8 cellular contexts compared by ENCODE assay signal in the genomic region with DNA sequence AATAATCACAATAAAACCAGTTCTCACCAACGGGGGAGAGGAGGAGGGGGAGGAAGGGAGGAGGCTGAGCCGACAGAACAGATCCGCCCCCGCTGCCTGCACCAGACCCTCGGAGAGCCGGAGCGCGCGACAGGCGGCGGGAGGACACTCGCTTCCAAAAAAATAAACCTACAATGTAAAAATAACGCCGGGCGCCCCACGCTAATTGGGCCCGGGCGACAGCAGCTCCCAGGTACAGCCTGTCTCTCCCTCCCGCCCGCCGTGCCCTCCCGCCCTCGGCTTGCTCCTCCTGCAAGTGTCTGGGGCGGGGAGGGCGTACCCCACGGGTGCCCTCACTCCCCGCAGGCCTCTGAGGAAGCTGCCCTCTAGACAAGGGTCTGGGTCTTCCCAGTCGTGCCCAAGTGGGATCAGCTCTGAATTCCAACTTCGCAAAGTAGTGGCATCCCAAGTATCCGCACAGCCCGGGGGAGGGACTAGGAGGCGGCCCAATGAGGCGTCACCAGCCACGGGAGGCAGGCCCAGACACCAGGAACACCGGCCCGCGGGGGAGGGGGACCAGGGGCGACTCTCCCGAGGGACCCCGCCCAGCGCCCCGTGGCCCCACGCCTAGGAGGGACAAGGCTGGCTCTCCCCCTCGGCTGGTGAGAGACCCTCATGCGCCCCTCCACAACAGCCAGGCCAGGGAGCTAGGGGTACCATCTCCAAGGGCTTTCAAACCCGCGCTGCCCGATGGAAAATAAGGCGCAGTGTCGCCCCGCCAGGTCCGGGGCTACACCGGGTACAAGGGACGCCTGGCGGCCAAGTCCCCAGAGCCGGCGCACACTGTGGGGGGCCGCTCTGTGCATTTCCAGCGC. TPM values are rescaled to one million over a fixed set of nuclear protein-coding genes. Genes with fewer than 3 reads are reported as not detected.
DNase-seq lines count a peak whose midpoint lies in the region; ATAC-seq and TF ChIP-seq lines count a peak whose summit lies in the region.

No MANE protein-coding gene starts in this region.

- H3K4me1 Mint-ChIP-seq in activated naive CD8-positive, alpha-beta T cell treated with anti-CD3 and anti-CD28 coated beads, Interleukin-2, amount 10 ng/mL, durations not matched to agents 7 days and 5 days = peaks cover 10% of the 10 kb centered on the region
- H3K4me1 Mint-ChIP-seq in osteocyte (ENCODE audit: unreplicated experiment) = peaks cover 57% of the 10 kb centered on the region

- peak; percentile 53 for TF ChIP-seq POLR2A in transverse colon (IDR thresholded peaks at IDR 0.05)

- peak overlapping the region; percentile 83 for H3K27ac Mint-ChIP-seq in activated naive CD8-positive, alpha-beta T cell treated with anti-CD3 and anti-CD28 coated beads, Interleukin-2, amount 10 ng/mL, durations not matched to agents 7 days and 5 days
- peak overlapping the region; percentile 77 for H3K27ac Mint-ChIP-seq in osteocyte (ENCODE audit: unreplicated experiment)

- peak; percentile 89 for DNase-seq in Daoy (ENCODE audit: low read depth)
- peak; percentile 79 for DNase-seq in activated naive CD8-positive, alpha-beta T cell treated with anti-CD3 and anti-CD28 coated beads, Interleukin-2, amount 10 ng/mL, durations not matched to agents 7 days and 5 days
- DNase-seq in Right ventricle myocardium inferior (ENCODE audit: missing footprints) = peak; percentile 93
- DNase-seq in osteocyte (ENCODE audit: extremely low spot score, unreplicated experiment) = peak; percentile 91
- DNase-seq in transverse colon = peak; percentile 89

- peak overlapping the region; percentile 87 for H3K27ac ChIP-seq in KMS-11
- H3K27ac ChIP-seq in transverse colon = peak overlapping the region; percentile 96 to 100 (median 99)

- peak overlapping the region; percentile 93 for H3K9ac ChIP-seq in KMS-11

- H3K4me2 ChIP-seq in KMS-11 = peak overlapping the region; percentile 59

- POLR2A ChIA-PET in activated naive CD8-positive, alpha-beta T cell treated with anti-CD3 and anti-CD28 coated beads, Interleukin-2, amount 10 ng/mL, durations not matched to agents 7 days and 5 days (lab: Charles Lee) = interaction anchor here (0.6 to 1.4 kb wide), 5 partner anchors 11 to 348 kb away, joined by 3 to 6 read pairs (median 3); partner anchors contain the start of gene UBC

- H3K9me3 Mint-ChIP-seq in activated naive CD8-positive, alpha-beta T cell treated with anti-CD3 and anti-CD28 coated beads, Interleukin-2, amount 10 ng/mL, durations not matched to agents 7 days and 5 days = no peaks in the 10 kb centered on the region
- H3K9me3 Mint-ChIP-seq in osteocyte (ENCODE audit: unreplicated experiment) = no peaks in the 10 kb centered on the region

- H4K20me1 ChIP-seq in KMS-11 (ENCODE audit: insufficient read depth) = peaks cover 14% of the 10 kb centered on the region

- no peak for TF ChIP-seq CTCF in KMS-11 (conservative IDR thresholded peaks at IDR 0.05; ENCODE audit: low read depth, low read length)
- no peak for TF ChIP-seq CTCF in osteocyte (IDR thresholded peaks at IDR 0.05)
- no peak for TF ChIP-seq CTCF in transverse colon (IDR thresholded peaks at IDR 0.05)

- peaks cover 50% of the 10 kb centered on the region for H3K79me2 ChIP-seq in KMS-11 (ENCODE audit: insufficient read depth, low read depth)

- no peak overlapping the region for H3K4me3 ChIP-seq in KMS-11 (IDR thresholded peaks at IDR 0.05; ENCODE audit: insufficient read depth, low read depth, low read length)
- peak overlapping the region; percentile 62 to 98 (median 94) for H3K4me3 ChIP-seq in transverse colon

- H3K4me1 ChIP-seq in KMS-11 (ENCODE audit: low read depth, poor library complexity, severe bottlenecking) = peaks cover 11% of the 10 kb centered on the region
- H3K4me1 ChIP-seq in transverse colon = peaks cover 23 to 59% (median 43%) of the 10 kb centered on the region in 4 donors

- WGBS in transverse colon (ENCODE audit: low coverage in 1 of 2), 2 donors = 0% methylated on average over 45 of the region's 59 CpGs; no CpG with 5 or more reads in 1 of the 2 donors

- H3K9me3 ChIP-seq in transverse colon = no peaks in the 10 kb centered on the region

- ATAC-seq in GM21737 (IDR thresholded peaks at IDR 0.05; ENCODE audit: unreplicated experiment) (peak; percentile 37), SK-N-SH treated with all-trans-retinoic acid at 6 μM for 48 hours (peak; percentile 85), Right ventricle myocardium inferior (peak; percentile 61)
- peak; percentile 55 for ATAC-seq in activated naive CD8-positive, alpha-beta T cell treated with anti-CD3 and anti-CD28 coated beads, Interleukin-2, amount 10 ng/mL, durations not matched to agents 7 days and 5 days (ENCODE audit: low read depth)

- in situ Hi-C loops in transverse colon (cut with MboI; ENCODE audit: low pct_ligation_motif_present in 1 of 4, low pct_unique_long_range_greater_than_20kb in 1 of 4, low sequenced_read_pairs in 3 of 4) = loop anchor here in 2 of 4 donors (10.0 kb wide), 2 partner anchors 52 to 198 kb away; no protein-coding TSS in a partner anchor

- H3K27me3 Mint-ChIP-seq in activated naive CD8-positive, alpha-beta T cell treated with anti-CD3 and anti-CD28 coated beads, Interleukin-2, amount 10 ng/mL, durations not matched to agents 7 days and 5 days = peaks cover 2% of the 10 kb centered on the region
- H3K27me3 Mint-ChIP-seq in osteocyte (ENCODE audit: unreplicated experiment) = no peaks in the 10 kb centered on the region

- no peaks in the 10 kb centered on the region for H3K36me3 Mint-ChIP-seq in activated naive CD8-positive, alpha-beta T cell treated with anti-CD3 and anti-CD28 coated beads, Interleukin-2, amount 10 ng/mL, durations not matched to agents 7 days and 5 days
- no peaks in the 10 kb centered on the region for H3K36me3 Mint-ChIP-seq in osteocyte (ENCODE audit: unreplicated experiment)

- intact Hi-C loops in Right ventricle myocardium inferior (cut with DNase I) = loop anchor here (1.0 to 5.0 kb wide), 7 partner anchors 48 to 198 kb away; no protein-coding TSS in a partner anchor
- intact Hi-C loops in transverse colon (cut with DNase I; ENCODE audit: low total_unique reads) = loop anchor here (5.0 kb wide), 2 partner anchors 49 to 186 kb away; no protein-coding TSS in a partner anchor

- H3K27me3 ChIP-seq in KMS-11 (ENCODE audit: insufficient read depth, low read depth) (no peaks in the 10 kb centered on the region), transverse colon (no peaks in the 10 kb centered on the region)

- no peak overlapping the region for H2AFZ ChIP-seq in KMS-11 (ENCODE audit: low read depth)

- H3K36me3 ChIP-seq in KMS-11 (ENCODE audit: insufficient read depth) = no peaks in the 10 kb centered on the region
- no peaks in the 10 kb centered on the region for H3K36me3 ChIP-seq in transverse colon

- no peak for TF ChIP-seq EP300 in transverse colon (IDR thresholded peaks at IDR 0.05; ENCODE audit: low read depth)

- H3K4me3 Mint-ChIP-seq in activated naive CD8-positive, alpha-beta T cell treated with anti-CD3 and anti-CD28 coated beads, Interleukin-2, amount 10 ng/mL, durations not matched to agents 7 days and 5 days = peak overlapping the region; percentile 95
- H3K4me3 Mint-ChIP-seq in osteocyte (ENCODE audit: unreplicated experiment) = peak overlapping the region; percentile 87

TF ChIP-seq in SK-N-SH treated with all-trans-retinoic acid at 6 μM for 48 hours, 23 proteins besides CTCF, POLR2A, EP300 and RAD21:
- 0 out of 2 replicates have a peak, but pooled peaks have one; percentile 19 for TF ChIP-seq TSHZ2 (CRISPR knock-in tag; IDR thresholded peaks at IDR 0.05)
- no peak for TF ChIP-seq CREB5 (CRISPR knock-in tag; IDR thresholded peaks at IDR 0.05; ENCODE audit: low read depth)

RNA-seq across cellular contexts. Expression of gene NCOR2, which starts 1.0 kb away (rescaled TPM):
- 29.8 and 57.9 TPM in 2 replicates for total RNA-seq in Daoy (2014; rRNA removed; shearing (Covaris generic))
- 100 to 1,000 TPM in 1 of 2 experiments, 10 to 100 TPM in 1; 95.7 to 107 TPM for total RNA-seq in activated naive CD8-positive, alpha-beta T cell treated with anti-CD3 and anti-CD28 coated beads, Interleukin-2, amount 10 ng/mL, durations not matched to agents 7 days and 5 days
- total RNA-seq in Right ventricle myocardium inferior (134 TPM), osteocyte (362 and 381 TPM in 2 replicates), transverse colon (100 to 1,000 TPM in 2 of 4 donors, 10 to 100 TPM in 2; 72.1 to 460 (median 119) TPM)
